Comparison of ENCODE assay signal across 10 cellular contexts in genomic region chr1:155971910-155972809, GRCh38. TPM values are rescaled to one million over a fixed set of nuclear protein-coding genes. Genes with fewer than 3 reads are reported as not detected.
DNase-seq lines count a peak whose midpoint lies in the region; ATAC-seq, FAIRE-seq and TF ChIP-seq lines count a peak whose summit lies in the region.
"Had no signal": no experiment of that assay in that cellular context is flagged by ENCODE, and none has a peak within 500 bp of the region (broad histone marks: within the 10 kb centered on the region; RNA-seq: fewer than 3 reads in every experiment).

No MANE protein-coding gene starts in this region.

- no peak for TF ChIP-seq CTCF in right lobe of liver (IDR thresholded peaks at IDR 0.05)

- H3K4me1 ChIP-seq in right lobe of liver (peaks cover 0 to 27% (median 5%) of the 10 kb centered on the region in 4 donors), small intestine (ENCODE audit: control insufficient read depth in 2 of 2, insufficient read depth in 1 of 2, low read depth in 1 of 2, low read length in 1 of 2) (peaks cover 3 to 24% of the 10 kb centered on the region in 2 donors)

- H3K9me3 ChIP-seq in right lobe of liver: no peaks in the 10 kb centered on the region
- no peaks in the 10 kb centered on the region for H3K9me3 ChIP-seq in small intestine (ENCODE audit: control insufficient read depth, low read depth)

- TF ChIP-seq POLR2A in right lobe of liver (IDR thresholded peaks at IDR 0.05): no peak

- no peaks in the 10 kb centered on the region for H3K9me3 Mint-ChIP-seq in activated T-cell treated with anti-CD3 and anti-CD28 coated beads, Interleukin-2, amount 50 U/mL, for 4 hours
- no peaks in the 10 kb centered on the region for H3K9me3 Mint-ChIP-seq in activated naive CD8-positive, alpha-beta T cell treated with anti-CD3 and anti-CD28 coated beads, Interleukin-2, amount 10 ng/mL, durations not matched to agents 7 days and 5 days

- H3K4me3 Mint-ChIP-seq in activated T-cell treated with anti-CD3 and anti-CD28 coated beads, Interleukin-2, amount 50 U/mL, for 4 hours: peak overlapping the region; percentile 47
- peak overlapping the region; percentile 15 for H3K4me3 Mint-ChIP-seq in activated naive CD8-positive, alpha-beta T cell treated with anti-CD3 and anti-CD28 coated beads, Interleukin-2, amount 10 ng/mL, durations not matched to agents 7 days and 5 days

- ATAC-seq in activated T-cell treated with anti-CD3 and anti-CD28 coated beads, Interleukin-2, amount 50 U/mL, for 4 hours: no peak
- no peak for ATAC-seq in activated naive CD8-positive, alpha-beta T cell treated with anti-CD3 and anti-CD28 coated beads, Interleukin-2, amount 10 ng/mL, durations not matched to agents 7 days and 5 days (ENCODE audit: low read depth)
- ATAC-seq in right lobe of liver: peak; percentile 58 to 68 (median 64)

- intact Hi-C loops in right lobe of liver (cut with DNase I): no loop called here

- H3K36me3 Mint-ChIP-seq in activated T-cell treated with anti-CD3 and anti-CD28 coated beads, Interleukin-2, amount 50 U/mL, for 4 hours (ENCODE audit: insufficient read depth): peaks cover 29% of the 10 kb centered on the region
- H3K36me3 Mint-ChIP-seq in activated naive CD8-positive, alpha-beta T cell treated with anti-CD3 and anti-CD28 coated beads, Interleukin-2, amount 10 ng/mL, durations not matched to agents 7 days and 5 days: peaks cover 25% of the 10 kb centered on the region

- H3K4me1 Mint-ChIP-seq in activated T-cell treated with anti-CD3 and anti-CD28 coated beads, Interleukin-2, amount 50 U/mL, for 4 hours (ENCODE audit: low read depth): peaks cover 93% of the 10 kb centered on the region
- peaks cover 85% of the 10 kb centered on the region for H3K4me1 Mint-ChIP-seq in activated naive CD8-positive, alpha-beta T cell treated with anti-CD3 and anti-CD28 coated beads, Interleukin-2, amount 10 ng/mL, durations not matched to agents 7 days and 5 days

- no peak for DNase-seq in activated T-cell treated with anti-CD3 and anti-CD28 coated beads, Interleukin-2, amount 50 U/mL, for 4 hours
- DNase-seq in activated T-cell treated with anti-CD3 and anti-CD28 coated beads for 4 hours (no peak), right lobe of liver (peak in 1 of 3 donors; percentile 27), superior temporal gyrus (ENCODE audit: extremely low spot score) (peak; percentile 82), small intestine (no peak), HK-2 (ENCODE audit: unreplicated experiment) (no peak), NCI-H526 treated with DMSO at 0.1 percent for 48 hours (lab: John Stamatoyannopoulos, UW) (no peak)
- DNase-seq in activated naive CD8-positive, alpha-beta T cell treated with anti-CD3 and anti-CD28 coated beads, Interleukin-2, amount 10 ng/mL, durations not matched to agents 7 days and 5 days: no peak
- DNase-seq: KG1 had no signal

- no peaks in the 10 kb centered on the region for H3K27me3 Mint-ChIP-seq in activated T-cell treated with anti-CD3 and anti-CD28 coated beads, Interleukin-2, amount 50 U/mL, for 4 hours (ENCODE audit: low read depth)
- no peaks in the 10 kb centered on the region for H3K27me3 Mint-ChIP-seq in activated naive CD8-positive, alpha-beta T cell treated with anti-CD3 and anti-CD28 coated beads, Interleukin-2, amount 10 ng/mL, durations not matched to agents 7 days and 5 days

- peak overlapping the region; percentile 28 for H3K27ac Mint-ChIP-seq in activated naive CD8-positive, alpha-beta T cell treated with anti-CD3 and anti-CD28 coated beads, Interleukin-2, amount 10 ng/mL, durations not matched to agents 7 days and 5 days

- H3K36me3 ChIP-seq in right lobe of liver (no peaks in the 10 kb centered on the region), small intestine (ENCODE audit: control insufficient read depth in 2 of 2, insufficient read depth in 2 of 2, low read length in 2 of 2) (peaks cover 4 to 9% of the 10 kb centered on the region in 2 donors)

- no peak overlapping the region for H3K4me3 ChIP-seq in right lobe of liver
- no peak overlapping the region for H3K4me3 ChIP-seq in small intestine (ENCODE audit: low read depth in 1 of 2, low read length in 2 of 2)

- H3K27ac ChIP-seq in right lobe of liver (no peak overlapping the region), small intestine (ENCODE audit: low read depth in 1 of 2, low read length in 1 of 2) (no peak overlapping the region)

- 65% methylated on average over 3 of the region's 9 CpGs for WGBS in right lobe of liver (ENCODE audit: insufficient coverage, low coverage, low lambda C conversion rate, missing lambda C conversion rate)
- 80 to 90% (median 81%) methylated on average over 9 of the region's 9 CpGs for WGBS in small intestine, 3 donors

- POLR2A ChIA-PET in activated naive CD8-positive, alpha-beta T cell treated with anti-CD3 and anti-CD28 coated beads, Interleukin-2, amount 10 ng/mL, durations not matched to agents 7 days and 5 days (lab: Charles Lee): no interaction called here

- H3K27me3 ChIP-seq in right lobe of liver (no peaks in the 10 kb centered on the region), small intestine (ENCODE audit: control insufficient read depth in 2 of 2, insufficient read depth in 2 of 2, low read length in 2 of 2) (no peaks in the 10 kb centered on the region)

- no peak for FAIRE-seq in small intestine (lab: Jason Lieb, UNC)
- FAIRE-seq: GM18507 had no signal

RNA-seq across cellular contexts. Expression of gene ARHGEF2, which starts 6.2 kb away (rescaled TPM):
- 100 to 1,000 TPM; 144 to 174 (median 149) TPM for total RNA-seq in activated T-cell treated with anti-CD3 and anti-CD28 coated beads, Interleukin-2, amount 50 U/mL, for 4 hours
- 100 to 1,000 TPM; 151 to 155 TPM for total RNA-seq in activated naive CD8-positive, alpha-beta T cell treated with anti-CD3 and anti-CD28 coated beads, Interleukin-2, amount 10 ng/mL, durations not matched to agents 7 days and 5 days
- total RNA-seq in right lobe of liver: 10 to 100 TPM in 4 of 6 experiments, 1 to 10 TPM in 2; 7.9 to 23.8 (median 13.1) TPM
- polyA plus RNA-seq in small intestine: 10 to 100 TPM; 14.6 to 41.4 (median 35.1) TPM

RNA-seq across cellular contexts. Expression of gene RXFP4, which starts 30.7 kb away (rescaled TPM):
- not detected for total RNA-seq in activated T-cell treated with anti-CD3 and anti-CD28 coated beads, Interleukin-2, amount 50 U/mL, for 4 hours
- total RNA-seq in activated naive CD8-positive, alpha-beta T cell treated with anti-CD3 and anti-CD28 coated beads, Interleukin-2, amount 10 ng/mL, durations not matched to agents 7 days and 5 days: under 1 TPM in 1 of 2 experiments, not detected in 1; 0.26 TPM
- not detected for total RNA-seq in right lobe of liver
- polyA plus RNA-seq in small intestine: 1 to 10 TPM in 1 of 3 donors, under 1 TPM in 1, not detected in 1; 0.82 to 1.3 TPM

RNA-seq across cellular contexts. Expression of gene KHDC4, which starts 37.9 kb away (rescaled TPM):
- total RNA-seq in activated T-cell treated with anti-CD3 and anti-CD28 coated beads, Interleukin-2, amount 50 U/mL, for 4 hours: 10 to 100 TPM; 32.2 to 38.3 (median 37.9) TPM
- 10 to 100 TPM; 91.6 to 94.5 TPM for total RNA-seq in activated naive CD8-positive, alpha-beta T cell treated with anti-CD3 and anti-CD28 coated beads, Interleukin-2, amount 10 ng/mL, durations not matched to agents 7 days and 5 days
- total RNA-seq in right lobe of liver: 10 to 100 TPM; 14.1 to 19.0 (median 17.2) TPM
- polyA plus RNA-seq in small intestine: 10 to 100 TPM in 2 of 3 donors, 1 to 10 TPM in 1; 7.3 to 29.5 (median 15.0) TPM

RNA-seq across cellular contexts. Expression of gene SSR2, which starts 48.6 kb away (rescaled TPM):
- total RNA-seq in activated T-cell treated with anti-CD3 and anti-CD28 coated beads, Interleukin-2, amount 50 U/mL, for 4 hours: 100 to 1,000 TPM; 167 to 183 (median 173) TPM
- 100 to 1,000 TPM; 204 to 205 TPM for total RNA-seq in activated naive CD8-positive, alpha-beta T cell treated with anti-CD3 and anti-CD28 coated beads, Interleukin-2, amount 10 ng/mL, durations not matched to agents 7 days and 5 days
- total RNA-seq in right lobe of liver: 100 to 1,000 TPM in 4 of 6 experiments, 10 to 100 TPM in 2; 59.5 to 227 (median 103) TPM
- 100 to 1,000 TPM; 133 to 316 (median 223) TPM for polyA plus RNA-seq in small intestine

Comparison
In these comparisons a context has a peak if more than half of its experiments do, and no peak if none do; other contexts are left out.
1. ATAC-seq: peak in right lobe of liver (4 of 4); none in activated T-cell treated with anti-CD3 and anti-CD28 coated beads, Interleukin-2, amount 50 U/mL, for 4 hours (0 of 2) and activated naive CD8-positive, alpha-beta T cell treated with anti-CD3 and anti-CD28 coated beads, Interleukin-2, amount 10 ng/mL, durations not matched to agents 7 days and 5 days (single experiment).
2. RNA of gene ARHGEF2, which starts 6.2 kb away (total RNA-seq): 151 to 155 TPM in activated naive CD8-positive, alpha-beta T cell treated with anti-CD3 and anti-CD28 coated beads, Interleukin-2, amount 10 ng/mL, durations not matched to agents 7 days and 5 days and 144 to 174 TPM in activated T-cell treated with anti-CD3 and anti-CD28 coated beads, Interleukin-2, amount 50 U/mL, for 4 hours; 7.9 to 23.8 TPM in right lobe of liver; every median in the first group is over 4 times any median in the second.